ENCODE assay signal across 8 cellular contexts in the genomic region with DNA sequence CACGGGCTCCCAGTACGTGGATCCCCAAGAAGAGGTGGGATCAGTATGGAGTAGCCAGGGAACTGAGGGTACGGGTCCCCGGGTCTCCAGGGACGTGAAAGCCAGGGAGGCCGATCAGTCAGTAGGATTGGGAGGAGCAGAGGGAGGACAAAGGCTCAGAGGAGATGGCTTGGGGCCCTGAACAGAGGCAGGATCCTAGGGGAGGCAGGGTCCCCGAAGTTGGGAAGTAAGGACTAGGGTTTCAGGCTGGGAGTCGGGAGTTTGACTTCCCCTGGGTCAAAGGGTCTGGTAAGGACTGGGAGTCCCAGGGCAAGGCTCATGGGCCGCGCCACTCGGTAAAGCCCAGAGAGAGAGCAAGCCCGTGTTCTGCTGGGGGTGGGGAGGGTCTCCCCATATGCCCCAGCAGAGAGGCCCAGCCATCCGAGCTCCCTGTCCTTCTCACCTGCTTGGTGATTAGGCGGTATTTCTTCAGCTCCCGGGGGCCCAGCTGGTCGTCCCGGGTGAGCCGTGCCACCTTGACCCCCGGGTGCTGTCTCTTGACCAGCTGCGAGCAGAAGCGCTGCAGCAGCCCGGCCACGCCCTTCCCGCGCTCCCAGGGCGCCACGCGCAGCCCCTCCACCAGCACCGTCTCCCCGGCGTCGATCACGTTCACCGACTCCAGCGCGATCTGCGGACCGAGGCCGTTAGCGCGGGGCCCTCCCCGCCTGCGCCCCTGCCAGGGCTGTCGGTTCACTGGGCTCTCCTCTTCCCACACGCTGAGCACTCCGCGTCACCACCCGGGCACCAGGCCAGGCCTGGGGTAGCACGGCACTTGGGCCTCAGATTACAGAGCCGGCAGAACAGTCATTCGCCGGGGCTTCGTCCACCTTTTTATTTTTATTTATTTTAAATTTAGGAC. TPM values are rescaled to one million over a fixed set of nuclear protein-coding genes. Genes with fewer than 3 reads are reported as not detected.
DNase-seq lines count a peak whose midpoint lies in the region; FAIRE-seq and TF ChIP-seq lines count a peak whose summit lies in the region.

No MANE protein-coding gene starts in this region.

- no peaks in the 10 kb centered on the region for H3K9me3 Mint-ChIP-seq in activated naive CD4-positive, alpha-beta T cell treated with anti-CD3 and anti-CD28 coated beads for 36 hours
- H3K9me3 Mint-ChIP-seq in nephron, result peaks cover 4% of the 10 kb centered on the region

- intact Hi-C loops in activated naive CD4-positive, alpha-beta T cell treated with anti-CD3 and anti-CD28 coated beads for 36 hours (cut with micrococcal nuclease), result loop anchor here (10.0 kb wide), 1 partner anchor 112 kb away; no protein-coding TSS in a partner anchor
- intact Hi-C loops in OCI-LY7 (cut with micrococcal nuclease; ENCODE audit: unreplicated experiment) (no loop called here), spleen (cut with DNase I; ENCODE audit: low total_unique reads) (no loop called here)

- H3K9me2 ChIP-seq in OCI-LY7 (ENCODE audit: insufficient read depth, low read length), result no peaks in the 10 kb centered on the region

- H3K27ac Mint-ChIP-seq in activated naive CD4-positive, alpha-beta T cell treated with anti-CD3 and anti-CD28 coated beads for 36 hours, result no peak overlapping the region
- no peak overlapping the region for H3K27ac Mint-ChIP-seq in nephron

- POLR2A ChIA-PET in OCI-LY7 (lab: Charles Lee), result interaction anchor here (0.6 to 2.0 kb wide), 7 partner anchors 10 to 88 kb away, joined by 3 to 12 read pairs (median 4); a partner anchor contains a TSS

- peak overlapping the region; percentile 42 for H3K4me3 Mint-ChIP-seq in activated naive CD4-positive, alpha-beta T cell treated with anti-CD3 and anti-CD28 coated beads for 36 hours
- peak overlapping the region; percentile 37 to 47 (median 40) for H3K4me3 Mint-ChIP-seq in nephron

- H3K27ac ChIP-seq in OCI-LY7 (ENCODE audit: low read depth, low read length, poor library complexity, severe bottlenecking), result no peak overlapping the region
- H3K27ac ChIP-seq in spleen, result no peak overlapping the region

- H3K9me3 ChIP-seq in OCI-LY7 (ENCODE audit: low read length) (no peaks in the 10 kb centered on the region), spleen (peaks cover 0 to 3% (median 0%) of the 10 kb centered on the region in 8 donors)

- BruUV-seq in OCI-LY7 (replicated peaks; lab: Mats Ljungman, UMichigan), result no TSS peak

- peaks cover 28 to 100% (median 100%) of the 10 kb centered on the region in 7 donors for H3K27me3 ChIP-seq in spleen (replicated peaks in 1 of 7)

- no peaks in the 10 kb centered on the region for H3K36me3 ChIP-seq in OCI-LY7 (ENCODE audit: insufficient read depth, low read length)
- H3K36me3 ChIP-seq in spleen, result no peaks in the 10 kb centered on the region

- no peak overlapping the region for H3K4me3 ChIP-seq in OCI-LY7 (ENCODE audit: low read depth, low read length, poor library complexity, severe bottlenecking)
- H3K4me3 ChIP-seq in epithelial cell of proximal tubule (ENCODE audit: low read depth, low read length), result peak overlapping the region; percentile 50
- H3K4me3 ChIP-seq in spleen, result peak overlapping the region in 3 of 8 donors; percentile 4 to 38 (median 22)

- H3K79me2 ChIP-seq in OCI-LY7 (ENCODE audit: insufficient read depth, low read depth, low read length), result no peaks in the 10 kb centered on the region

- H3K36me3 Mint-ChIP-seq in activated naive CD4-positive, alpha-beta T cell treated with anti-CD3 and anti-CD28 coated beads for 36 hours (ENCODE audit: low read depth), result no peaks in the 10 kb centered on the region
- no peaks in the 10 kb centered on the region for H3K36me3 Mint-ChIP-seq in nephron (ENCODE audit: low read depth)

- peaks cover 81% of the 10 kb centered on the region for H3K27me3 Mint-ChIP-seq in activated naive CD4-positive, alpha-beta T cell treated with anti-CD3 and anti-CD28 coated beads for 36 hours (ENCODE audit: low read depth)
- H3K27me3 Mint-ChIP-seq in nephron (ENCODE audit: low read depth), result peaks cover 100% of the 10 kb centered on the region

- TF ChIP-seq CTCF in OCI-LY7 (conservative IDR thresholded peaks at IDR 0.05; ENCODE audit: low read length) (no peak), epithelial cell of proximal tubule (conservative IDR thresholded peaks at IDR 0.05; ENCODE audit: low read depth, low read length) (no peak), nephron (IDR thresholded peaks at IDR 0.05; ENCODE audit: unreplicated experiment in 3 of 3) (no peak), spleen (IDR thresholded peaks at IDR 0.05 in 8 of 11, conservative IDR thresholded peaks at IDR 0.05 in 3 of 11) (no peak)

- CTCF ChIA-PET in activated naive CD4-positive, alpha-beta T cell treated with anti-CD3 and anti-CD28 coated beads for 36 hours (lab: Charles Lee), result interaction anchor here (0.5 to 5.7 kb wide), 6 partner anchors 15 to 110 kb away, joined by 3 to 33 read pairs (median 5); a partner anchor contains a TSS
- CTCF ChIA-PET in OCI-LY7 (lab: Charles Lee; ENCODE audit: unreplicated experiment), result interaction anchor here (1.1 to 1.4 kb wide), 3 partner anchors 10 to 20 kb away, joined by 3 to 4 read pairs (median 4); no protein-coding TSS in a partner anchor

- H4K20me1 ChIP-seq in OCI-LY7 (ENCODE audit: insufficient read depth, low read length), result no peaks in the 10 kb centered on the region

- H3K4me1 ChIP-seq in OCI-LY7 (ENCODE audit: insufficient read depth, low read length, poor library complexity, severe bottlenecking), result peaks cover 26% of the 10 kb centered on the region
- H3K4me1 ChIP-seq in spleen, result peaks cover 29 to 60% (median 50%) of the 10 kb centered on the region in 6 donors

- WGBS in spleen, 5 donors, result 3 to 5% (median 3%) methylated on average over 18 to 53 of the region's 53 CpGs

- TF ChIP-seq POLR2A in GM12891 (IDR thresholded peaks at IDR 0.05; ENCODE audit: low read depth, low read length) (no peak), spleen (IDR thresholded peaks at IDR 0.05) (no peak)

- no peak for FAIRE-seq in GM12891 (lab: Jason Lieb, UNC)

- H3K4me1 Mint-ChIP-seq in activated naive CD4-positive, alpha-beta T cell treated with anti-CD3 and anti-CD28 coated beads for 36 hours (ENCODE audit: low read depth), result peaks cover 53% of the 10 kb centered on the region
- peaks cover 28% of the 10 kb centered on the region for H3K4me1 Mint-ChIP-seq in nephron

- DNase-seq in activated naive CD4-positive, alpha-beta T cell treated with anti-CD3 and anti-CD28 coated beads for 36 hours, result peak; percentile 57
- DNase-seq in activated naive CD4-positive, alpha-beta T cell (lab: John Stamatoyannopoulos, UW), result no peak
- DNase-seq in OCI-LY7 (ENCODE audit: low spot score) (no peak), epithelial cell of proximal tubule (ENCODE audit: low read depth) (no peak), GM12891 (ENCODE audit: insufficient read length, low spot score) (no peak), activated gamma-delta T cell (lab: John Stamatoyannopoulos, UW) (no peak), spleen (no peak)

- no peak overlapping the region; the same call in 1 of the 2 replicates for H2AFZ ChIP-seq in OCI-LY7 (ENCODE audit: low read length)

- H3K4me2 ChIP-seq in OCI-LY7 (ENCODE audit: low read length), result peak overlapping the region; percentile 61

TF ChIP-seq in GM12891, 5 proteins besides CTCF, POLR2A, EP300 and RAD21:
- no peak for TF ChIP-seq POLR2AphosphoS5 (IDR thresholded peaks at IDR 0.05; ENCODE audit: low read depth, low read length)
- TF ChIP-seq PAX5 (IDR thresholded peaks at IDR 0.05; ENCODE audit: insufficient read depth, low read length, severe bottlenecking), result no peak
- TF ChIP-seq POU2F2 (IDR thresholded peaks at IDR 0.05; ENCODE audit: low read depth, low read length), result no peak
- no peak for TF ChIP-seq TAF1 (IDR thresholded peaks at IDR 0.05; ENCODE audit: low read depth, low read length)
- no peak for TF ChIP-seq SPI1 (IDR thresholded peaks at IDR 0.05; ENCODE audit: low read depth, low read length)

RNA-seq across cellular contexts. Expression of a gene that starts 7.0 kb away (rescaled TPM):
- not detected for total RNA-seq in activated naive CD4-positive, alpha-beta T cell treated with anti-CD3 and anti-CD28 coated beads for 36 hours
- total RNA-seq in OCI-LY7 (2014; rRNA removed; shearing (Covaris generic)), result 0.22 TPM in 1 of 2 replicates, not detected in the other
- not detected in 2 replicates for total RNA-seq in OCI-LY7 (2022)
- total RNA-seq in epithelial cell of proximal tubule, result 0.12 TPM in 1 of 2 replicates, not detected in the other
- polyA plus RNA-seq in GM12891 (2012; ENCODE audit: low read depth, missing spikeins), result not detected
- not detected for total RNA-seq in spleen
- polyA plus RNA-seq in spleen, result not detected

RNA-seq across cellular contexts. Expression of a gene that starts 7.7 kb away (rescaled TPM):
- not detected for total RNA-seq in activated naive CD4-positive, alpha-beta T cell treated with anti-CD3 and anti-CD28 coated beads for 36 hours
- total RNA-seq in OCI-LY7 (2014; rRNA removed; shearing (Covaris generic)), result not detected in 2 replicates
- total RNA-seq in OCI-LY7 (2022), result 1.5 TPM in 2 replicates
- total RNA-seq in epithelial cell of proximal tubule, result 1.4 and 20.9 TPM in 2 replicates
- polyA plus RNA-seq in GM12891 (2012; ENCODE audit: low read depth, missing spikeins), result 0.06 TPM
- total RNA-seq in spleen, result under 1 TPM in 2 of 7 donors, not detected in 5; 0.19 to 0.21 TPM
- polyA plus RNA-seq in spleen, result under 1 TPM in 2 of 3 donors, not detected in 1; 0.06 to 0.09 TPM

RNA-seq across cellular contexts. Expression of a gene that starts 18.8 kb away (rescaled TPM):
- total RNA-seq in activated naive CD4-positive, alpha-beta T cell treated with anti-CD3 and anti-CD28 coated beads for 36 hours, result 10 to 100 TPM; 40.6 to 43.5 TPM
- 57.9 and 88.0 TPM in 2 replicates for total RNA-seq in OCI-LY7 (2014; rRNA removed; shearing (Covaris generic))
- 58.3 and 67.3 TPM in 2 replicates for total RNA-seq in OCI-LY7 (2022)
- 178 and 190 TPM in 2 replicates for total RNA-seq in epithelial cell of proximal tubule
- 73.3 TPM for polyA plus RNA-seq in GM12891 (2012; ENCODE audit: low read depth, missing spikeins)
- total RNA-seq in spleen, result 10 to 100 TPM; 20.8 to 49.5 (median 30.4) TPM
- polyA plus RNA-seq in spleen, result 10 to 100 TPM; 15.4 to 45.0 (median 31.8) TPM

RNA-seq across cellular contexts. Expression of a gene that starts 27.7 kb away (rescaled TPM):
- not detected for total RNA-seq in activated naive CD4-positive, alpha-beta T cell treated with anti-CD3 and anti-CD28 coated beads for 36 hours
- total RNA-seq in OCI-LY7 (2014; rRNA removed; shearing (Covaris generic)), result not detected in 2 replicates
- total RNA-seq in OCI-LY7 (2022) (not detected in 2 replicates), epithelial cell of proximal tubule (not detected in 2 replicates), spleen (not detected)
- not detected for polyA plus RNA-seq in GM12891 (2012; ENCODE audit: low read depth, missing spikeins)
- not detected for polyA plus RNA-seq in spleen

RNA-seq across cellular contexts. Expression of a gene that starts 44.3 kb away (rescaled TPM):
- 10 to 100 TPM; 18.8 to 19.7 TPM for total RNA-seq in activated naive CD4-positive, alpha-beta T cell treated with anti-CD3 and anti-CD28 coated beads for 36 hours
- total RNA-seq in OCI-LY7 (2014; rRNA removed; shearing (Covaris generic)), result 9.2 and 12.1 TPM in 2 replicates
- total RNA-seq in OCI-LY7 (2022), result 25.0 and 30.5 TPM in 2 replicates
- 75.0 and 78.3 TPM in 2 replicates for total RNA-seq in epithelial cell of proximal tubule
- polyA plus RNA-seq in GM12891 (2012; ENCODE audit: low read depth, missing spikeins), result 13.8 TPM
- 10 to 100 TPM; 36.4 to 72.5 (median 59.5) TPM for total RNA-seq in spleen
- 10 to 100 TPM; 20.4 to 42.4 (median 25.4) TPM for polyA plus RNA-seq in spleen
